In genomic region chr20:41245086-41245707, GRCh38 we compare ENCODE assay signal across 10 cellular contexts.
DNase-seq lines count a peak whose midpoint lies in the region; ATAC-seq and TF ChIP-seq lines count a peak whose summit lies in the region.
"Had no signal": no experiment of that assay in that cellular context is flagged by ENCODE, and none has a peak within 500 bp of the region (broad histone marks: within the 10 kb centered on the region; RNA-seq: fewer than 3 reads in every experiment).

No MANE protein-coding gene starts in this region.

- no peak overlapping the region for H3K4me3 ChIP-seq in cardiac muscle cell
- H3K4me3 ChIP-seq in prostate gland, result no peak overlapping the region

- DNase-seq in ELF-1 (ENCODE audit: low read depth, low spot score) (peak; percentile 41), RWPE1 (ENCODE audit: low spot score) (no peak), cardiac muscle cell (ENCODE audit: low read depth in 1 of 2, low spot score in 1 of 2) (peak; percentile 32 to 54), prostate gland (ENCODE audit: low spot score) (no peak)
- DNase-seq in stimulated activated CD4-positive, alpha-beta T cell treated with anti-CD3 and anti-CD28 coated beads, Interleukin-2, amount 100 ng/mL, for 48 hours, result no peak
- DNase-seq in activated T-cell treated with anti-CD3 and anti-CD28 coated beads, Interleukin-2, amount 50 U/mL, for 24 hours, result no peak

- no peaks in the 10 kb centered on the region for H3K9me3 Mint-ChIP-seq in activated T-cell treated with anti-CD3 and anti-CD28 coated beads, Interleukin-2, amount 50 U/mL, for 24 hours
- H3K9me3 Mint-ChIP-seq: natural killer cell treated with Interleukin-12 subunit alpha and Interleukin-12 subunit beta and Interleukin-15 and Interleukin-18, amount 100 ng/mL, for 72 hours had no signal

- H3K27me3 Mint-ChIP-seq in activated T-cell treated with anti-CD3 and anti-CD28 coated beads, Interleukin-2, amount 50 U/mL, for 24 hours, result no peaks in the 10 kb centered on the region
- H3K27me3 Mint-ChIP-seq: activated naive CD8-positive, alpha-beta T cell; natural killer cell treated with Interleukin-12 subunit alpha and Interleukin-12 subunit beta and Interleukin-15 and Interleukin-18, amount 100 ng/mL, for 72 hours had no signal

- POLR2A ChIA-PET in RWPE1 (lab: Yijun Ruan, JAX; ENCODE audit: low non-redundant PET), result no interaction called here

- H3K4me1 Mint-ChIP-seq in activated T-cell treated with anti-CD3 and anti-CD28 coated beads, Interleukin-2, amount 50 U/mL, for 24 hours (ENCODE audit: low read depth), result peaks cover 14% of the 10 kb centered on the region

- intact Hi-C loops in prostate gland (cut with DNase I), result loop anchor here (5.0 kb wide), 2 partner anchors 68 to 92 kb away; no protein-coding TSS in a partner anchor

- ATAC-seq in GM21367 (IDR thresholded peaks at IDR 0.05; ENCODE audit: unreplicated experiment), result no peak
- ATAC-seq in GM21360 (IDR thresholded peaks at IDR 0.05; ENCODE audit: unreplicated experiment), result no peak

- H3K27ac ChIP-seq in RWPE1 (peak overlapping the region; percentile 70), cardiac muscle cell (no peak overlapping the region), prostate gland (peak overlapping the region; percentile 75 to 79)

- no peaks in the 10 kb centered on the region for H3K36me3 Mint-ChIP-seq in activated T-cell treated with anti-CD3 and anti-CD28 coated beads, Interleukin-2, amount 50 U/mL, for 24 hours (ENCODE audit: low read depth)
- H3K36me3 Mint-ChIP-seq: natural killer cell treated with Interleukin-12 subunit alpha and Interleukin-12 subunit beta and Interleukin-15 and Interleukin-18, amount 100 ng/mL, for 72 hours had no signal

- H3K27me3 ChIP-seq in cardiac muscle cell (no peaks in the 10 kb centered on the region), prostate gland (replicated peaks; ENCODE audit: insufficient read depth) (no peaks in the 10 kb centered on the region)

- CTCF ChIA-PET in RWPE1 (lab: Yijun Ruan, JAX), result interaction anchor here (0.6 to 1.5 kb wide), 5 partner anchors 87 to 1887 kb away, joined by 3 to 4 read pairs (median 3); partner anchors contain the start of gene LPIN3

- H3K27ac Mint-ChIP-seq in activated T-cell treated with anti-CD3 and anti-CD28 coated beads, Interleukin-2, amount 50 U/mL, for 24 hours, result no peak overlapping the region
- H3K27ac Mint-ChIP-seq: activated naive CD8-positive, alpha-beta T cell; natural killer cell treated with Interleukin-12 subunit alpha and Interleukin-12 subunit beta and Interleukin-15 and Interleukin-18, amount 100 ng/mL, for 72 hours had no signal

- TF ChIP-seq POLR2A in prostate gland (IDR thresholded peaks at IDR 0.05), result no peak

- no peak for TF ChIP-seq CTCF in RWPE1 (conservative IDR thresholded peaks at IDR 0.05; ENCODE audit: low read depth)
- no peak for TF ChIP-seq CTCF in cardiac muscle cell (IDR thresholded peaks at IDR 0.05; ENCODE audit: low read depth, low read length)
- TF ChIP-seq CTCF in prostate gland (IDR thresholded peaks at IDR 0.05), result peak in 1 of 4 experiments; percentile 17

- no peak overlapping the region for H3K4me3 Mint-ChIP-seq in activated T-cell treated with anti-CD3 and anti-CD28 coated beads, Interleukin-2, amount 50 U/mL, for 24 hours
- H3K4me3 Mint-ChIP-seq: activated naive CD8-positive, alpha-beta T cell; natural killer cell treated with Interleukin-12 subunit alpha and Interleukin-12 subunit beta and Interleukin-15 and Interleukin-18, amount 100 ng/mL, for 72 hours had no signal

- H3K36me3 ChIP-seq in cardiac muscle cell (no peaks in the 10 kb centered on the region), prostate gland (no peaks in the 10 kb centered on the region)

- H3K9me3 ChIP-seq in cardiac muscle cell (ENCODE audit: low read depth) (no peaks in the 10 kb centered on the region), prostate gland (no peaks in the 10 kb centered on the region)

- 48% methylated on average over 2 of the region's 2 CpGs for WGBS in prostate gland

- H3K4me1 ChIP-seq in cardiac muscle cell (ENCODE audit: low read depth), result peaks cover 8% of the 10 kb centered on the region
- peaks cover 3% of the 10 kb centered on the region for H3K4me1 ChIP-seq in prostate gland (replicated peaks)

Comparison
In these comparisons a context has a peak if more than half of its experiments do, and no peak if none do; other contexts are left out.
1. DNase-seq: peak in ELF-1 (single experiment) and cardiac muscle cell (2 of 2); none in RWPE1 (single experiment), prostate gland (single experiment), stimulated activated CD4-positive, alpha-beta T cell treated with anti-CD3 and anti-CD28 coated beads, Interleukin-2, amount 100 ng/mL, for 48 hours (0 of 2) and activated T-cell treated with anti-CD3 and anti-CD28 coated beads, Interleukin-2, amount 50 U/mL, for 24 hours (single experiment).